ENCODE assay signal across 8 cellular contexts in genomic region chr6:27871919-27872633, GRCh38. TPM values are rescaled to one million over a fixed set of nuclear protein-coding genes. Genes with fewer than 3 reads are reported as not detected.
DNase-seq lines count a peak whose midpoint lies in the region; ATAC-seq and TF ChIP-seq lines count a peak whose summit lies in the region.

No MANE protein-coding gene starts in this region.

- H3K4me3 Mint-ChIP-seq in activated T-helper 17 cell treated with anti-CD3 and anti-CD28 coated beads, Interleukin-2, amount 50 U/mL, for 72 hours, result peak overlapping the region; percentile 91
- peak overlapping the region; percentile 88 for H3K4me3 Mint-ChIP-seq in neural crest cell

- intact Hi-C loops in OCI-LY7 (cut with micrococcal nuclease; ENCODE audit: unreplicated experiment), result loop anchor here (2.0 to 5.0 kb wide), 4 partner anchors 57 to 1671 kb away; a partner anchor contains a TSS
- intact Hi-C loops in thyroid gland (cut with DNase I), result no loop called here

- peaks cover 26% of the 10 kb centered on the region for H3K36me3 Mint-ChIP-seq in activated T-helper 17 cell treated with anti-CD3 and anti-CD28 coated beads, Interleukin-2, amount 50 U/mL, for 72 hours (ENCODE audit: low read depth)
- H3K36me3 Mint-ChIP-seq in neural crest cell (ENCODE audit: low read depth), result peaks cover 11% of the 10 kb centered on the region

- CTCF ChIA-PET in OCI-LY7 (lab: Charles Lee; ENCODE audit: unreplicated experiment), result no interaction called here

- H3K36me3 ChIP-seq in OCI-LY7 (ENCODE audit: insufficient read depth, low read length) (no peaks in the 10 kb centered on the region), thyroid gland (no peaks in the 10 kb centered on the region)

- DNase-seq in COLO668 (lab: John Stamatoyannopoulos, UW; ENCODE audit: unreplicated experiment), result peak; percentile 83
- peak; percentile 93 for DNase-seq in HS-5 (ENCODE audit: low read depth)
- peak; percentile 95 for DNase-seq in OCI-LY7 (ENCODE audit: low spot score)
- DNase-seq in fibroblast of peridontal ligament (ENCODE audit: extremely low read depth), result peak; percentile 99
- peak; percentile 64 for DNase-seq in neural crest cell (ENCODE audit: low read depth, low spot score)
- peak; percentile 77 to 79 for DNase-seq in thyroid gland

- no peaks in the 10 kb centered on the region for H4K20me1 ChIP-seq in OCI-LY7 (ENCODE audit: insufficient read depth, low read length)

- peak; percentile 44 for TF ChIP-seq CTCF in OCI-LY7 (conservative IDR thresholded peaks at IDR 0.05; ENCODE audit: low read length)
- TF ChIP-seq CTCF in neural crest cell (conservative IDR thresholded peaks at IDR 0.05), result no peak
- TF ChIP-seq CTCF in thyroid gland (IDR thresholded peaks at IDR 0.05), result peak in 2 of 6 experiments; percentile 16 to 18

- peak; percentile 29 to 94 for TF ChIP-seq POLR2A in thyroid gland (IDR thresholded peaks at IDR 0.05)

- H3K79me2 ChIP-seq in OCI-LY7 (ENCODE audit: insufficient read depth, low read depth, low read length), result no peaks in the 10 kb centered on the region

- TSS peak; percentile 92 for BruUV-seq in OCI-LY7 (replicated peaks; lab: Mats Ljungman, UMichigan)

- H3K27ac Mint-ChIP-seq in activated T-helper 17 cell treated with anti-CD3 and anti-CD28 coated beads, Interleukin-2, amount 50 U/mL, for 72 hours, result peak overlapping the region; percentile 95
- H3K27ac Mint-ChIP-seq in neural crest cell (ENCODE audit: unreplicated experiment), result peak overlapping the region; percentile 96

- 2 to 4% methylated on average over 17 to 43 of the region's 50 CpGs for WGBS in thyroid gland, 2 donors

- peaks cover 4% of the 10 kb centered on the region for H3K9me3 Mint-ChIP-seq in activated T-helper 17 cell treated with anti-CD3 and anti-CD28 coated beads, Interleukin-2, amount 50 U/mL, for 72 hours
- peaks cover 4% of the 10 kb centered on the region for H3K9me3 Mint-ChIP-seq in neural crest cell

- no peaks in the 10 kb centered on the region for H3K27me3 Mint-ChIP-seq in activated T-helper 17 cell treated with anti-CD3 and anti-CD28 coated beads, Interleukin-2, amount 50 U/mL, for 72 hours
- peaks cover 8% of the 10 kb centered on the region for H3K27me3 Mint-ChIP-seq in neural crest cell (ENCODE audit: low read depth)

- H2AFZ ChIP-seq in OCI-LY7 (ENCODE audit: low read length), result no peak overlapping the region

- peak overlapping the region; percentile 97 for H3K4me2 ChIP-seq in OCI-LY7 (ENCODE audit: low read length)

- H3K9me3 ChIP-seq in OCI-LY7 (ENCODE audit: low read length) (no peaks in the 10 kb centered on the region), thyroid gland (no peaks in the 10 kb centered on the region)

- POLR2A ChIA-PET in OCI-LY7 (lab: Charles Lee), result interaction anchor here (0.6 to 27.1 kb wide), 32 partner anchors 8 to 1846 kb away, joined by 3 to 1237 read pairs (median 7); a partner anchor contains a TSS

- H3K4me1 Mint-ChIP-seq in activated T-helper 17 cell treated with anti-CD3 and anti-CD28 coated beads, Interleukin-2, amount 50 U/mL, for 72 hours, result peaks cover 24% of the 10 kb centered on the region
- H3K4me1 Mint-ChIP-seq in neural crest cell, result peaks cover 50% of the 10 kb centered on the region

- H3K27ac ChIP-seq in OCI-LY7 (ENCODE audit: low read depth, low read length, poor library complexity, severe bottlenecking), result peak overlapping the region; percentile 99
- H3K27ac ChIP-seq in thyroid gland, result peak overlapping the region; percentile 35 to 58 (median 39)

- H3K4me3 ChIP-seq in OCI-LY7 (ENCODE audit: low read depth, low read length, poor library complexity, severe bottlenecking), result peak overlapping the region; percentile 69
- H3K4me3 ChIP-seq in thyroid gland (replicated peaks in 1 of 3), result peak overlapping the region; percentile 14 to 47 (median 35)

- no peaks in the 10 kb centered on the region for H3K9me2 ChIP-seq in OCI-LY7 (ENCODE audit: insufficient read depth, low read length)

- peak; percentile 48 for ATAC-seq in GM19467 (IDR thresholded peaks at IDR 0.05; ENCODE audit: unreplicated experiment)
- ATAC-seq in activated T-helper 17 cell treated with anti-CD3 and anti-CD28 coated beads, Interleukin-2, amount 50 U/mL, for 72 hours (replicated peaks), result peak; percentile 73

- peaks cover 7% of the 10 kb centered on the region for H3K27me3 ChIP-seq in thyroid gland

- H3K4me1 ChIP-seq in OCI-LY7 (ENCODE audit: insufficient read depth, low read length, poor library complexity, severe bottlenecking) (peaks cover 71% of the 10 kb centered on the region), thyroid gland (peaks cover 7 to 8% of the 10 kb centered on the region in 2 donors)

RNA-seq across cellular contexts. Expression of gene OR2B2, which starts 40.1 kb away (rescaled TPM):
- total RNA-seq in OCI-LY7 (2014; rRNA removed; shearing (Covaris generic)), result not detected in 2 replicates
- not detected in 2 replicates for total RNA-seq in OCI-LY7 (2022)
- not detected for total RNA-seq in activated T-helper 17 cell treated with anti-CD3 and anti-CD28 coated beads, Interleukin-2, amount 50 U/mL, for 72 hours
- total RNA-seq in neural crest cell, result not detected in 2 replicates
- not detected for total RNA-seq in thyroid gland

Comparison
In these comparisons a context has a peak if more than half of its experiments do, and no peak if none do; other contexts are left out.
1. Peak in every context shown above with its lines: DNase-seq, ATAC-seq, H3K4me3 ChIP-seq and H3K27ac ChIP-seq.